Comparison of ENCODE assay signal across 17 cellular contexts in genomic region chr3:141286856-141287255, GRCh38.
"Had no signal": no experiment of that assay in that cellular context is flagged by ENCODE, and none has a peak within 500 bp of the region (broad histone marks: within the 10 kb centered on the region; RNA-seq: fewer than 3 reads in every experiment).

No MANE protein-coding gene starts in this region.

- H3K9me3 Mint-ChIP-seq: activated CD4-positive, alpha-beta T cell treated with anti-CD3 and anti-CD28 coated beads, Interleukin-2, amount 10 ng/mL, durations not matched to agents 24 days and 14 days; activated naive CD4-positive, alpha-beta T cell treated with anti-CD3 and anti-CD28 coated beads, Interleukin-2, amount 50 U/mL, for 72 hours; dendritic cell treated with granulocyte-macrophage colony-stimulating factor and Interleukin-4, amounts not matched to agents 40 ng/mL and 50 ng/mL, for 4 days; stimulated activated naive B cell treated with anti-CD40 and anti-IgM and Interleukin-4, amounts not matched to agents 10 μg/mL and 1 μg/mL and 100 μg/mL, for 72 hours had no signal

- H3K4me3 ChIP-seq: adrenal gland, breast epithelium, gastrocnemius medialis, left lung, pancreas, tibial artery had no signal

- H3K27ac Mint-ChIP-seq: activated CD4-positive, alpha-beta T cell treated with anti-CD3 and anti-CD28 coated beads, Interleukin-2, amount 10 ng/mL, durations not matched to agents 24 days and 14 days; dendritic cell treated with granulocyte-macrophage colony-stimulating factor and Interleukin-4, amounts not matched to agents 40 ng/mL and 50 ng/mL, for 4 days; stimulated activated naive B cell treated with anti-CD40 and anti-IgM and Interleukin-4, amounts not matched to agents 10 μg/mL and 1 μg/mL and 100 μg/mL, for 72 hours had no signal

- ATAC-seq: activated naive CD4-positive, alpha-beta T cell treated with anti-CD3 and anti-CD28 coated beads, Interleukin-2, amount 50 U/mL, for 72 hours; esophagus mucosa; gastrocnemius medialis; pancreas; stimulated activated naive B cell treated with anti-CD40 and anti-IgM and Interleukin-4, amounts not matched to agents 10 μg/mL and 1 μg/mL and 100 μg/mL, for 72 hours had no signal

- H3K27me3 Mint-ChIP-seq: activated CD4-positive, alpha-beta T cell treated with anti-CD3 and anti-CD28 coated beads, Interleukin-2, amount 10 ng/mL, durations not matched to agents 24 days and 14 days; dendritic cell treated with granulocyte-macrophage colony-stimulating factor and Interleukin-4, amounts not matched to agents 40 ng/mL and 50 ng/mL, for 4 days; stimulated activated naive B cell treated with anti-CD40 and anti-IgM and Interleukin-4, amounts not matched to agents 10 μg/mL and 1 μg/mL and 100 μg/mL, for 72 hours had no signal

- H3K4me3 Mint-ChIP-seq: activated CD4-positive, alpha-beta T cell treated with anti-CD3 and anti-CD28 coated beads, Interleukin-2, amount 10 ng/mL, durations not matched to agents 24 days and 14 days; dendritic cell treated with granulocyte-macrophage colony-stimulating factor and Interleukin-4, amounts not matched to agents 40 ng/mL and 50 ng/mL, for 4 days; stimulated activated naive B cell treated with anti-CD40 and anti-IgM and Interleukin-4, amounts not matched to agents 10 μg/mL and 1 μg/mL and 100 μg/mL, for 72 hours had no signal

- H3K36me3 ChIP-seq: adrenal gland, breast epithelium, gastrocnemius medialis, left lung had no signal

- H3K27me3 ChIP-seq: adrenal gland, breast epithelium, gastrocnemius medialis, left lung, pancreas, tibial artery had no signal

- H3K4me1 ChIP-seq: breast epithelium, pancreas had no signal

- H3K4me1 Mint-ChIP-seq: activated CD4-positive, alpha-beta T cell treated with anti-CD3 and anti-CD28 coated beads, Interleukin-2, amount 10 ng/mL, durations not matched to agents 24 days and 14 days had no signal

- DNase-seq: activated CD4-positive, alpha-beta T cell treated with anti-CD3 and anti-CD28 coated beads, Interleukin-2, amount 10 ng/mL, durations not matched to agents 24 days and 14 days; activated gamma-delta T cell; adrenal gland; effector CD8-positive, alpha-beta T cell; gastrocnemius medialis; mammary epithelial cell; pancreas; stimulated activated naive B cell treated with anti-CD40 and anti-IgM and Interleukin-4, amounts not matched to agents 10 μg/mL and 1 μg/mL and 100 μg/mL, for 72 hours; T-helper 1 cell; T-helper 9 cell had no signal

- FAIRE-seq: astrocyte, pancreas had no signal

- H3K27ac ChIP-seq: adrenal gland, breast epithelium, gastrocnemius medialis, left lung, pancreas, tibial artery had no signal

- H3K36me3 Mint-ChIP-seq: activated naive CD4-positive, alpha-beta T cell treated with anti-CD3 and anti-CD28 coated beads, Interleukin-2, amount 50 U/mL, for 72 hours had no signal

- H3K9me3 ChIP-seq: adrenal gland, breast epithelium, gastrocnemius medialis, left lung, pancreas, tibial artery had no signal
